In genomic region chr6:41189968-41190367, GRCh38 we compare ENCODE assay signal across 2 cellular contexts.
TF ChIP-seq lines count a peak whose summit lies in the region.

No MANE protein-coding gene starts in this region.

TF ChIP-seq in HEK293, 187 proteins besides CTCF, POLR2A, EP300 and RAD21:
- TF ChIP-seq BCL11A (tag by site-specific recombination; IDR thresholded peaks at IDR 0.05; ENCODE audit: low read depth), result no peak
- peak; percentile 58 for TF ChIP-seq SETDB1 (IDR thresholded peaks at IDR 0.05; ENCODE audit: insufficient read length, low read length)
- no peak for TF ChIP-seq ZNF391 (tag by site-specific recombination; IDR thresholded peaks at IDR 0.05; ENCODE audit: borderline replicate concordance, low read depth)
- TF ChIP-seq ZEB2 (tag by site-specific recombination; IDR thresholded peaks at IDR 0.05), result no peak
- no peak for TF ChIP-seq ZNF138 (tag by site-specific recombination; IDR thresholded peaks at IDR 0.05; ENCODE audit: borderline replicate concordance)
- TF ChIP-seq KLF9 (tag by site-specific recombination; IDR thresholded peaks at IDR 0.05; ENCODE audit: low read depth), result no peak
- TF ChIP-seq ZNF140 (tag by site-specific recombination; IDR thresholded peaks at IDR 0.05), result no peak

TF ChIP-seq in K562, 482 proteins besides CTCF, POLR2A, EP300 and RAD21:
- TF ChIP-seq KDM1A (IDR thresholded peaks at IDR 0.05), result no peak
- TF ChIP-seq BCOR (IDR thresholded peaks at IDR 0.05), result no peak
- TF ChIP-seq HDGF (IDR thresholded peaks at IDR 0.05), result no peak
- TF ChIP-seq ZNF175 (CRISPR knock-in tag; IDR thresholded peaks at IDR 0.05; ENCODE audit: low read depth), result no peak
- no peak for TF ChIP-seq ZNF134 (CRISPR knock-in tag; conservative IDR thresholded peaks at IDR 0.05)
- TF ChIP-seq TFAM (CRISPR knock-in tag; conservative IDR thresholded peaks at IDR 0.05), result no peak
- peak; percentile 68 for TF ChIP-seq ZNF280A (IDR thresholded peaks at IDR 0.05; ENCODE audit: low read depth, partially characterized antibody)
- TF ChIP-seq GABPB1 (CRISPR knock-in tag; IDR thresholded peaks at IDR 0.05), result no peak
- no peak for TF ChIP-seq USF2 (CRISPR knock-in tag; IDR thresholded peaks at IDR 0.05)
- 0 out of 2 replicates have a peak, but pooled peaks have one; percentile 53 for TF ChIP-seq TRIM28 (IDR thresholded peaks at IDR 0.05)
- TF ChIP-seq CBX1 (IDR thresholded peaks at IDR 0.05; ENCODE audit: low read depth), result 0 out of 2 replicates have a peak, but pooled peaks have one; percentile 44
- no peak for TF ChIP-seq AFF4 (CRISPR knock-in tag; IDR thresholded peaks at IDR 0.05)
- no peak for TF ChIP-seq ZNF408 (CRISPR knock-in tag; IDR thresholded peaks at IDR 0.05; ENCODE audit: low read depth)
- TF ChIP-seq CLOCK (CRISPR knock-in tag; IDR thresholded peaks at IDR 0.05; ENCODE audit: borderline replicate concordance), result no peak
- no peak for TF ChIP-seq GTF2F1 (IDR thresholded peaks at IDR 0.05; ENCODE audit: low read depth, low read length)
- TF ChIP-seq TCF7L2 (IDR thresholded peaks at IDR 0.05; ENCODE audit: low read depth, low read length), result no peak
- no peak for TF ChIP-seq TAL1 (IDR thresholded peaks at IDR 0.05)
- no peak for TF ChIP-seq BDP1 (IDR thresholded peaks at IDR 0.05; ENCODE audit: insufficient read depth, insufficient read length)
- no peak for TF ChIP-seq RHOXF2B (CRISPR knock-in tag; conservative IDR thresholded peaks at IDR 0.05)
- TF ChIP-seq PHF20 (IDR thresholded peaks at IDR 0.05; ENCODE audit: partially characterized antibody), result no peak
- TF ChIP-seq STAG1 (CRISPR knock-in tag; IDR thresholded peaks at IDR 0.05; ENCODE audit: borderline replicate concordance), result no peak
- TF ChIP-seq ZFP36 (IDR thresholded peaks at IDR 0.05; ENCODE audit: low read depth, low read length, partially characterized antibody), result peak; percentile 90
- 0 out of 4 replicates have a peak, but pooled peaks of 1 of the 2 experiments have one; percentile 20 for TF ChIP-seq TRIM24 (IDR thresholded peaks at IDR 0.05)
- no peak for TF ChIP-seq MED1 (CRISPR knock-in tag; IDR thresholded peaks at IDR 0.05; ENCODE audit: borderline replicate concordance)
- TF ChIP-seq ZNF668 (CRISPR knock-in tag; IDR thresholded peaks at IDR 0.05), result no peak
- no peak for TF ChIP-seq ZFP1 (CRISPR knock-in tag; IDR thresholded peaks at IDR 0.05)
- TF ChIP-seq GTF2A2 (tag; IDR thresholded peaks at IDR 0.05), result no peak
- no peak for TF ChIP-seq RBM39 (optimal IDR thresholded peaks at IDR 0.05; ENCODE audit: low read depth, low read length)
- TF ChIP-seq ZBTB8A (IDR thresholded peaks at IDR 0.05; ENCODE audit: partially characterized antibody), result no peak
- TF ChIP-seq ATF2 (CRISPR knock-in tag; IDR thresholded peaks at IDR 0.05), result no peak
- no peak for TF ChIP-seq ZNF133 (CRISPR knock-in tag; IDR thresholded peaks at IDR 0.05)
- TF ChIP-seq GMEB1 (CRISPR knock-in tag; IDR thresholded peaks at IDR 0.05), result no peak
- TF ChIP-seq ZBTB5 (IDR thresholded peaks at IDR 0.05), result no peak
- TF ChIP-seq SMAD1 (IDR thresholded peaks at IDR 0.05; ENCODE audit: low read depth, low read length, partially characterized antibody), result no peak
- no peak for TF ChIP-seq SP1 (CRISPR knock-in tag; IDR thresholded peaks at IDR 0.05)
